Comparison of ENCODE assay signal across 12 cellular contexts in genomic region chr4:34422472-34422871, GRCh38.
A peak's percentile ranks its signal among the peaks of the same experiment; 100 is the strongest.
DNase-seq lines count a peak whose midpoint lies in the region; TF ChIP-seq lines count a peak whose summit lies in the region.
"Had no signal": no experiment of that assay in that cellular context is flagged by ENCODE, and none has a peak within 500 bp of the region (broad histone marks: within the 10 kb centered on the region; RNA-seq: fewer than 3 reads in every experiment).

No MANE protein-coding gene starts in this region.

- H3K9me3 ChIP-seq in adipocyte (ENCODE audit: control insufficient read depth, low read length) (no peaks in the 10 kb centered on the region), osteoblast (ENCODE audit: low read depth, low read length) (peaks cover 4% of the 10 kb centered on the region), vagina (no peaks in the 10 kb centered on the region), right atrium auricular region (no peaks in the 10 kb centered on the region)
- H3K9me3 ChIP-seq: upper lobe of left lung had no signal

- no peak overlapping the region for H3K9ac ChIP-seq in adipocyte (ENCODE audit: low read length)
- H3K9ac ChIP-seq: KMS-11 had no signal

- DNase-seq in Ammon's horn (ENCODE audit: low spot score) (peak; percentile 9), HT1080 (ENCODE audit: low read depth) (peak; percentile 3), adipocyte (ENCODE audit: low read depth) (peak; percentile 50), inferior parietal cortex (ENCODE audit: extremely low spot score) (peak; percentile 19), osteoblast (ENCODE audit: insufficient read length, low spot score, missing footprints) (no peak), vagina (ENCODE audit: extremely low spot score in 2 of 2) (no peak), right atrium auricular region (ENCODE audit: low spot score) (no peak), SIG-M5 (lab: John Stamatoyannopoulos, UW) (no peak)
- DNase-seq: CD8-positive, alpha-beta T cell; NCI-H526; upper lobe of left lung had no signal

- no peaks in the 10 kb centered on the region for H4K20me1 ChIP-seq in osteoblast (ENCODE audit: insufficient read depth, low read length)

- H3K4me1 ChIP-seq in adipocyte (ENCODE audit: control insufficient read depth, insufficient read depth, low read length): no peaks in the 10 kb centered on the region
- H3K4me1 ChIP-seq in osteoblast (ENCODE audit: insufficient read depth, low read length): no peaks in the 10 kb centered on the region
- H3K4me1 ChIP-seq in vagina: no peaks in the 10 kb centered on the region
- no peaks in the 10 kb centered on the region for H3K4me1 ChIP-seq in right atrium auricular region
- H3K4me1 ChIP-seq: upper lobe of left lung had no signal

- TF ChIP-seq CTCF in osteoblast (IDR thresholded peaks at IDR 0.05; ENCODE audit: extremely low read depth, low read depth, low read length): no peak
- TF ChIP-seq CTCF in vagina (IDR thresholded peaks at IDR 0.05): no peak
- no peak for TF ChIP-seq CTCF in right atrium auricular region (IDR thresholded peaks at IDR 0.05)

- intact Hi-C loops in vagina (cut with DNase I): no loop called here

- H3K36me3 ChIP-seq in adipocyte (ENCODE audit: control insufficient read depth, insufficient read depth, low read length, severe bottlenecking) (no peaks in the 10 kb centered on the region), osteoblast (ENCODE audit: insufficient read depth, low read length) (no peaks in the 10 kb centered on the region), vagina (no peaks in the 10 kb centered on the region), right atrium auricular region (no peaks in the 10 kb centered on the region)
- H3K36me3 ChIP-seq: upper lobe of left lung had no signal

- H3K27me3 ChIP-seq in adipocyte (replicated peaks; ENCODE audit: control insufficient read depth, insufficient read depth, low read length) (no peaks in the 10 kb centered on the region), osteoblast (ENCODE audit: insufficient read depth, low read length) (no peaks in the 10 kb centered on the region), vagina (no peaks in the 10 kb centered on the region), right atrium auricular region (no peaks in the 10 kb centered on the region)
- H3K27me3 ChIP-seq: upper lobe of left lung had no signal

- H3K4me2 ChIP-seq in osteoblast (ENCODE audit: insufficient read depth, low read length): no peak overlapping the region
- H3K4me2 ChIP-seq: KMS-11 had no signal

- H3K4me3 ChIP-seq in adipocyte (ENCODE audit: low read length): no peak overlapping the region
- no peak overlapping the region for H3K4me3 ChIP-seq in osteoblast (ENCODE audit: insufficient read depth, low read length)
- no peak overlapping the region for H3K4me3 ChIP-seq in vagina
- no peak overlapping the region for H3K4me3 ChIP-seq in right atrium auricular region
- H3K4me3 ChIP-seq: upper lobe of left lung had no signal

- H2AFZ ChIP-seq in osteoblast (ENCODE audit: low read length): no peak overlapping the region

- no peak overlapping the region for H3K27ac ChIP-seq in osteoblast (ENCODE audit: low read depth, low read length)
- no peak overlapping the region for H3K27ac ChIP-seq in vagina
- no peak overlapping the region for H3K27ac ChIP-seq in right atrium auricular region
- H3K27ac ChIP-seq: KMS-11, upper lobe of left lung had no signal

- TF ChIP-seq POLR2A in vagina (IDR thresholded peaks at IDR 0.05): no peak

- H3K79me2 ChIP-seq in osteoblast (ENCODE audit: insufficient read depth, low read length): no peaks in the 10 kb centered on the region

Comparison
In these comparisons a context has a peak if more than half of its experiments do, and no peak if none do; other contexts are left out.
1. DNase-seq: peak in Ammon's horn (single experiment), HT1080 (single experiment), adipocyte (single experiment) and inferior parietal cortex (single experiment); none in osteoblast (single experiment), vagina (0 of 2), right atrium auricular region (single experiment) and SIG-M5 (single experiment).